In genomic region chr22:46299101-46299500, GRCh38 we compare ENCODE assay signal across 1 cellular context.
TF ChIP-seq lines count a peak whose summit lies in the region.

No MANE protein-coding gene starts in this region.

TF ChIP-seq in GM23338, 12 proteins besides CTCF, POLR2A, EP300 and RAD21 (continued from another document):
- TF ChIP-seq ZNF462 (CRISPR knock-in tag; IDR thresholded peaks at IDR 0.05): no peak
- no peak for TF ChIP-seq POLR2AphosphoS5 (IDR thresholded peaks at IDR 0.05; ENCODE audit: low read depth)
- TF ChIP-seq ZNF114 (CRISPR knock-in tag; IDR thresholded peaks at IDR 0.05): no peak
- TF ChIP-seq EZH2phosphoT487 (IDR thresholded peaks at IDR 0.05; ENCODE audit: unreplicated experiment): no peak
- no peak for TF ChIP-seq STAT1 (IDR thresholded peaks at IDR 0.05; ENCODE audit: unreplicated experiment)
- no peak for TF ChIP-seq EZH2 (IDR thresholded peaks at IDR 0.05; ENCODE audit: low read depth, unreplicated experiment)
- no peak for TF ChIP-seq ZNF331 (CRISPR knock-in tag; IDR thresholded peaks at IDR 0.05; ENCODE audit: low read depth)
